In genomic region chr3:140447991-140448390, GRCh38 we compare ENCODE assay signal across 22 cellular contexts.
"Had no signal": no experiment of that assay in that cellular context is flagged by ENCODE, and none has a peak within 500 bp of the region (broad histone marks: within the 10 kb centered on the region; RNA-seq: fewer than 3 reads in every experiment).

No MANE protein-coding gene starts in this region.

- H3K27ac ChIP-seq: left lung, lower lobe of right lung, ovary, right atrium auricular region, right lobe of liver, stomach, testis, thyroid gland, transverse colon, upper lobe of left lung, vagina had no signal

- DNase-seq: kidney glomerular epithelial cell; left cardiac atrium; left lung; lower lobe of right lung; mesendoderm; naive thymus-derived CD4-positive, alpha-beta T cell; ovary; right lobe of liver; stimulated activated CD4-positive, alpha-beta T cell treated with anti-CD3 and anti-CD28 coated beads, Interleukin-12 subunit alpha, Interleukin-12 subunit beta, amount 100 ng/mL, for 4 hours; stimulated activated CD4-positive, alpha-beta T cell treated with anti-CD3 and anti-CD28 coated beads, Interleukin-15, amount 100 ng/mL, for 24 hours; stimulated activated CD4-positive, alpha-beta T cell treated with anti-CD3 and anti-CD28 coated beads, Interleukin-2, amount 100 ng/mL, for 24 hours; stimulated activated CD4-positive, alpha-beta T cell treated with anti-CD3 and anti-CD28 coated beads, Interleukin-4, amount 100 ng/mL, for 1 hour; stimulated activated naive B cell treated with anti-CD40 and anti-IgM and Interleukin-4, amounts not matched to agents 10 μg/mL and 1 μg/mL and 100 μg/mL, for 72 hours; stimulated activated naive CD8-positive, alpha-beta T cell treated with anti-CD3 and anti-CD28 coated beads, Interleukin-15, Interleukin-2, amounts not matched to agents 100 U/mL and 50 U/mL, for 24 hours; stomach; testis; thyroid gland; transverse colon; upper lobe of left lung had no signal

- H3K36me3 ChIP-seq: left lung, lower lobe of right lung, ovary, right atrium auricular region, right lobe of liver, stomach, thyroid gland, transverse colon, upper lobe of left lung, vagina had no signal

- H3K27me3 ChIP-seq: left lung, ovary, right atrium auricular region, right lobe of liver, stomach, testis, thyroid gland, transverse colon, upper lobe of left lung, vagina had no signal

- ATAC-seq: left cardiac atrium; left lung; lower lobe of right lung; naive thymus-derived CD4-positive, alpha-beta T cell; natural killer cell treated with Interleukin-12 subunit alpha and Interleukin-12 subunit beta and Interleukin-15 and Interleukin-18, amount 100 ng/mL, for 72 hours; right lobe of liver; stimulated activated naive B cell treated with anti-CD40 and anti-IgM and Interleukin-4, amounts not matched to agents 10 μg/mL and 1 μg/mL and 100 μg/mL, for 72 hours; stimulated activated naive CD8-positive, alpha-beta T cell treated with anti-CD3 and anti-CD28 coated beads, Interleukin-15, Interleukin-2, amounts not matched to agents 100 U/mL and 50 U/mL, for 24 hours had no signal

- H3K4me3 ChIP-seq: left lung, lower lobe of right lung, ovary, right atrium auricular region, right lobe of liver, stomach, testis, thyroid gland, transverse colon, upper lobe of left lung, vagina had no signal
